Comparison of ENCODE assay signal across 7 cellular contexts in genomic region chr13:113837554-113838355, GRCh38. TPM values are rescaled to one million over a fixed set of nuclear protein-coding genes. Genes with fewer than 3 reads are reported as not detected.
DNase-seq lines count a peak whose midpoint lies in the region; ATAC-seq lines count a peak whose summit lies in the region.

No MANE protein-coding gene starts in this region.

- peak; percentile 58 for ATAC-seq in left colon
- no peak for ATAC-seq in HG02885 (IDR thresholded peaks at IDR 0.05; ENCODE audit: poor library complexity, unreplicated experiment)
- no peak for ATAC-seq in HG03196 (IDR thresholded peaks at IDR 0.05; ENCODE audit: unreplicated experiment)

- H3K9me3 ChIP-seq in stomach smooth muscle (ENCODE audit: control insufficient read depth in 2 of 2, low read length in 2 of 2): no peaks in the 10 kb centered on the region

- H3K27me3 ChIP-seq in stomach smooth muscle (ENCODE audit: control insufficient read depth in 1 of 2, insufficient read depth in 2 of 2, low read length in 2 of 2): no peaks in the 10 kb centered on the region

- DNase-seq in GM04504 (ENCODE audit: low read depth) (peak; percentile 98), NCI-H446 (lab: John Stamatoyannopoulos, UW) (peak; percentile 16 to 73), left colon (peak; percentile 78 to 92)

- peaks cover 49% of the 10 kb centered on the region for H3K4me1 ChIP-seq in stomach smooth muscle (ENCODE audit: control insufficient read depth, insufficient read depth, low read length)

- peak overlapping the region; percentile 36 to 74 for H3K4me3 ChIP-seq in stomach smooth muscle (ENCODE audit: low read length in 2 of 2)

- peaks cover 12 to 17% of the 10 kb centered on the region in 2 donors for H3K36me3 ChIP-seq in stomach smooth muscle (ENCODE audit: control insufficient read depth in 2 of 2, insufficient read depth in 2 of 2, low read length in 2 of 2)

- H3K9ac ChIP-seq in stomach smooth muscle (ENCODE audit: low read length in 2 of 2): peak overlapping the region; percentile 47 to 48

- intact Hi-C loops in left colon (cut with DNase I, micrococcal nuclease): no loop called here

- H3K27ac ChIP-seq in cingulate gyrus (ENCODE audit: low read depth, low read length): peak overlapping the region; percentile 42
- peak overlapping the region; percentile 91 for H3K27ac ChIP-seq in stomach smooth muscle (ENCODE audit: low read length)

RNA-seq across cellular contexts. Expression of gene GAS6, which starts 26.1 kb away (rescaled TPM):
- 100 to 1,000 TPM; 125 to 185 TPM for total RNA-seq in left colon

Comparison
In these comparisons a context has a peak if more than half of its experiments do, and no peak if none do; other contexts are left out.
1. DNase-seq: peak in every context shown above with its lines; median percentile 98 in GM04504; 85 in left colon; 44 in NCI-H446.